Comparison of ENCODE assay signal across 31 cellular contexts in genomic region chr4:1659104-1659725, GRCh38.
"Had no signal": no experiment of that assay in that cellular context is flagged by ENCODE, and none has a peak within 500 bp of the region (broad histone marks: within the 10 kb centered on the region; RNA-seq: fewer than 3 reads in every experiment).

No MANE protein-coding gene starts in this region.

- H3K27ac ChIP-seq: body of pancreas, cardiac muscle cell, colonic mucosa, esophagus muscularis mucosa, foreskin keratinocyte, gastrocnemius medialis, heart left ventricle, WERI-Rb-1 had no signal

- H3K9me3 ChIP-seq: body of pancreas, colonic mucosa, esophagus muscularis mucosa, gastrocnemius medialis, heart left ventricle had no signal

- DNase-seq: activated B cell treated with CpG ODN at 0.5 μM for 24 hours; activated CD4-positive, alpha-beta T cell treated with anti-CD3 and anti-CD28 coated beads for 48 hours; activated CD4-positive, alpha-beta T cell treated with anti-CD3 and anti-CD28 coated beads, Interleukin-2, amount 50 U/mL, for 1 hour; activated CD4-positive, alpha-beta T cell treated with anti-CD3 and anti-CD28 coated beads, Interleukin-2, amount 50 U/mL, for 48 hours; activated CD8-positive, alpha-beta memory T cell treated with anti-CD3 and anti-CD28 coated beads for 24 hours; activated CD8-positive, alpha-beta T cell treated with anti-CD3 and anti-CD28 coated beads for 36 hours; activated effector memory CD4-positive, alpha-beta T cell treated with Interleukin-2 at 50 U/mL for 16 hours; activated gamma-delta T cell treated with Interleukin-2 at 50 U/mL for 16 hours; activated naive CD4-positive, alpha-beta T cell treated with anti-CD3 and anti-CD28 coated beads, Interleukin-2, amount 50 U/mL, for 16 hours; activated naive CD4-positive, alpha-beta T cell treated with Interleukin-2 at 50 U/mL for 16 hours; activated T-cell treated with anti-CD3 and anti-CD28 coated beads, Interleukin-2, amount 50 U/mL, for 4 hours; amygdala; aorta; body of pancreas; central memory CD4-positive, alpha-beta T cell; cerebellar nuclear complex; colonic mucosa; effector CD8-positive, alpha-beta T cell; erythroblast; foreskin keratinocyte; gastrocnemius medialis; glutamatergic neuron; heart left ventricle; T-helper 1 cell; T-helper 17 cell; T1000; WERI-Rb-1 had no signal

- ATAC-seq: activated CD4-positive, CD25-positive, alpha-beta regulatory T cell treated with anti-CD3 and anti-CD28 coated beads, Interleukin-2, amount 50 U/mL, for 24 hours; activated CD8-positive, alpha-beta T cell treated with anti-CD3 and anti-CD28 coated beads for 36 hours; activated T-cell treated with anti-CD3 and anti-CD28 coated beads, Interleukin-2, amount 50 U/mL, for 4 hours; activated T-helper 17 cell treated with anti-CD3 and anti-CD28 coated beads, Interleukin-2, amount 50 U/mL, for 72 hours; body of pancreas; foreskin keratinocyte; gastrocnemius medialis; heart left ventricle; T-helper 17 cell had no signal

- H3K4me3 ChIP-seq: body of pancreas, cardiac muscle cell, colonic mucosa, esophagus muscularis mucosa, gastrocnemius medialis, heart left ventricle had no signal

- H3K4me1 ChIP-seq: body of pancreas, colonic mucosa, esophagus muscularis mucosa, foreskin keratinocyte, gastrocnemius medialis, heart left ventricle had no signal

- H3K27me3 ChIP-seq: body of pancreas, cardiac muscle cell, colonic mucosa, esophagus muscularis mucosa, foreskin keratinocyte, gastrocnemius medialis, heart left ventricle had no signal

- H3K36me3 ChIP-seq: cardiac muscle cell, colonic mucosa, gastrocnemius medialis, heart left ventricle, WERI-Rb-1 had no signal
